Comparison of ENCODE assay signal across 1 cellular context in the genomic region with DNA sequence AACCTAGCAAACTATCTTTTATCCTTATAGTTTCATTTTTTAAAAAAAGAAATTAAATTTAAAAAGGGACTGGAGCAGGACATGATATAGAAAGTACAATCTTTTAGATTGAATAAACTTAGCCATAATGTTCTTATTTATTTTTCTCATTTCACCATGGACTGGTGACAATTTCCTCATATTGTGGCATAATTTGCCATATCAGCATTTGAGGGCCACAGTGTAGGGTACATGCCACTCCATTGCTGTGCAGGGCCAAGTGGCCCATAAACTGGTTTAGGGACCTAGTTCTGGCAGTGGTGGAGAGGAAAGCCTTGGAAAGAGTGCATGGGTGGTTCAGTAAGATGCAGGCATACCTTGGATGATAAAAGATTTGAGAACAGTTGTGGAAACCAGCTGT.
TF ChIP-seq lines count a peak whose summit lies in the region.

No MANE protein-coding gene starts in this region.

TF ChIP-seq in HepG2, 621 proteins besides CTCF, POLR2A, EP300 and RAD21 (continued from another document):
- no peak for TF ChIP-seq PATZ1 (CRISPR knock-in tag; IDR thresholded peaks at IDR 0.05)
- TF ChIP-seq CREM (IDR thresholded peaks at IDR 0.05) = no peak
- no peak for TF ChIP-seq CREM (CRISPR knock-in tag; IDR thresholded peaks at IDR 0.05)
